In genomic region chr10:119896937-119897336, GRCh38 we compare ENCODE assay signal across 9 cellular contexts. TPM values are rescaled to one million over a fixed set of nuclear protein-coding genes. Genes with fewer than 3 reads are reported as not detected.
A peak's percentile ranks its signal among the peaks of the same experiment; 100 is the strongest.
DNase-seq lines count a peak whose midpoint lies in the region; ATAC-seq and TF ChIP-seq lines count a peak whose summit lies in the region.
"Had no signal": no experiment of that assay in that cellular context is flagged by ENCODE, and none has a peak within 500 bp of the region (broad histone marks: within the 10 kb centered on the region; RNA-seq: fewer than 3 reads in every experiment).

No MANE protein-coding gene starts in this region.

- peak overlapping the region; percentile 13 for H3K4me3 ChIP-seq in WI38 (ENCODE audit: low read depth, low read length)
- H3K4me3 ChIP-seq in heart right ventricle = no peak overlapping the region
- H3K4me3 ChIP-seq in prostate gland = no peak overlapping the region
- no peak overlapping the region for H3K4me3 ChIP-seq in coronary artery

- intact Hi-C loops in heart right ventricle (cut with DNase I) = loop anchor here in 1 of 10 donors (10.0 kb wide), 1 partner anchor 302 kb away; the partner anchor contains the start of gene TIAL1
- intact Hi-C loops in prostate gland (cut with DNase I) = no loop called here

- TF ChIP-seq POLR2A in prostate gland (IDR thresholded peaks at IDR 0.05) = no peak

- DNase-seq in EH (ENCODE audit: low read depth) (peak; percentile 51), heart right ventricle (peak; percentile 55 to 69), prostate gland (ENCODE audit: low spot score) (peak; percentile 13), NCI-H1092 treated with DMSO at 0.1 percent for 48 hours (lab: John Stamatoyannopoulos, UW) (no peak), coronary artery (ENCODE audit: low spot score) (no peak)
- DNase-seq: activated CD4-positive, alpha-beta memory T cell treated with anti-CD3 and anti-CD28 coated beads for 36 hours had no signal

- peak in 2 of 8 donors; percentile 21 to 26 for ATAC-seq in heart right ventricle
- ATAC-seq in HG02840 (IDR thresholded peaks at IDR 0.05; ENCODE audit: low FRiP score, unreplicated experiment) = no peak
- no peak for ATAC-seq in GM18502 (IDR thresholded peaks at IDR 0.05; ENCODE audit: poor library complexity, unreplicated experiment)

- peak overlapping the region in 3 of 10 donors; percentile 9 to 32 (median 11) for H3K27ac ChIP-seq in heart right ventricle
- peak overlapping the region; percentile 28 to 36 for H3K27ac ChIP-seq in prostate gland
- peak overlapping the region in 1 of 2 donors; percentile 37 for H3K27ac ChIP-seq in coronary artery

- WGBS in heart right ventricle, 2 donors = 25 to 29% methylated on average over 4 of the region's 4 CpGs
- 43% methylated on average over 4 of the region's 4 CpGs for WGBS in prostate gland

- H3K27me3 ChIP-seq in heart right ventricle = no peaks in the 10 kb centered on the region
- no peaks in the 10 kb centered on the region for H3K27me3 ChIP-seq in prostate gland (replicated peaks; ENCODE audit: insufficient read depth)

- TF ChIP-seq CTCF in WI38 (IDR thresholded peaks at IDR 0.05; ENCODE audit: low read depth, low read length) (no peak), heart right ventricle (IDR thresholded peaks at IDR 0.05) (no peak), prostate gland (IDR thresholded peaks at IDR 0.05) (no peak), coronary artery (IDR thresholded peaks at IDR 0.05) (no peak)

- H3K4me1 ChIP-seq in heart right ventricle = peaks cover 4 to 55% (median 43%) of the 10 kb centered on the region in 9 donors
- H3K4me1 ChIP-seq in prostate gland (replicated peaks) = peaks cover 17% of the 10 kb centered on the region

- H3K9me3 ChIP-seq in heart right ventricle = no peaks in the 10 kb centered on the region
- H3K9me3 ChIP-seq in prostate gland = no peaks in the 10 kb centered on the region

- H3K36me3 ChIP-seq in heart right ventricle (peaks cover 0 to 50% (median 11%) of the 10 kb centered on the region in 9 donors), prostate gland (no peaks in the 10 kb centered on the region)

RNA-seq across cellular contexts. Expression of gene SEC23IP, which starts 4.4 kb away (rescaled TPM):
- total RNA-seq in heart right ventricle (10 to 100 TPM; 24.0 to 43.9 (median 31.2) TPM), prostate gland (10 to 100 TPM; 37.7 to 75.2 TPM)
- polyA plus RNA-seq in heart right ventricle = 1 to 10 TPM; 5.9 to 6.1 TPM

RNA-seq across cellular contexts. Expression of gene MCMBP, which starts 24.3 kb away (rescaled TPM):
- 10 to 100 TPM; 24.0 to 41.9 (median 27.9) TPM for total RNA-seq in heart right ventricle
- polyA plus RNA-seq in heart right ventricle = 10 to 100 TPM in 1 of 2 donors, 1 to 10 TPM in 1; 9.2 to 24.3 TPM
- total RNA-seq in prostate gland = 10 to 100 TPM; 37.6 to 45.4 TPM

Comparison
In these comparisons a context has a peak if more than half of its experiments do, and no peak if none do; other contexts are left out.
1. DNase-seq: peak in EH (single experiment), heart right ventricle (2 of 2) and prostate gland (single experiment); none in NCI-H1092 treated with DMSO at 0.1 percent for 48 hours (single experiment) and coronary artery (single experiment).